8 cellular contexts compared by ENCODE assay signal in genomic region chr14:73645248-73645610, GRCh38. TPM values are rescaled to one million over a fixed set of nuclear protein-coding genes. Genes with fewer than 3 reads are reported as not detected.
DNase-seq lines count a peak whose midpoint lies in the region; ATAC-seq and TF ChIP-seq lines count a peak whose summit lies in the region.

No MANE protein-coding gene starts in this region.

- ATAC-seq in left cardiac atrium (no peak), GM18502 (IDR thresholded peaks at IDR 0.05; ENCODE audit: poor library complexity, unreplicated experiment) (no peak), HG03469 (IDR thresholded peaks at IDR 0.05; ENCODE audit: unreplicated experiment) (no peak)

- no peak overlapping the region for H4K5ac ChIP-seq in mesendoderm (ENCODE audit: low read length)

- peak overlapping the region; percentile 94 for H3K27ac ChIP-seq in left ventricle myocardium inferior (replicated peaks)
- no peak overlapping the region for H3K27ac ChIP-seq in mesendoderm (ENCODE audit: low read depth, low read length)

- H2BK15ac ChIP-seq in mesendoderm (replicated peaks; ENCODE audit: low read depth) = no peak overlapping the region

- peaks cover 3% of the 10 kb centered on the region for H3K79me1 ChIP-seq in mesendoderm (ENCODE audit: low read length)

- peak overlapping the region; percentile 84 for H3K4me3 ChIP-seq in left ventricle myocardium inferior
- H3K4me3 ChIP-seq in astrocyte of the cerebellum (ENCODE audit: low read depth, low read length) = peak overlapping the region; percentile 97
- H3K4me3 ChIP-seq in mesendoderm (ENCODE audit: low read length) = peak overlapping the region; percentile 83

- H2BK120ac ChIP-seq in mesendoderm (ENCODE audit: low read depth, low read length) = no peak overlapping the region

- no peaks in the 10 kb centered on the region for H3K36me3 ChIP-seq in left ventricle myocardium inferior
- no peaks in the 10 kb centered on the region for H3K36me3 ChIP-seq in mesendoderm (ENCODE audit: control insufficient read depth, insufficient read depth, low read length)

- TF ChIP-seq CTCF in left ventricle myocardium inferior (IDR thresholded peaks at IDR 0.05; ENCODE audit: borderline replicate concordance) (no peak), astrocyte of the cerebellum (IDR thresholded peaks at IDR 0.05; ENCODE audit: low read depth, low read length, missing control alignments) (no peak)

- no peaks in the 10 kb centered on the region for H3K9me3 ChIP-seq in left ventricle myocardium inferior (replicated peaks)

- H3K9ac ChIP-seq in mesendoderm (ENCODE audit: low read length) = peak overlapping the region; percentile 79

- H3K79me2 ChIP-seq in mesendoderm (ENCODE audit: control insufficient read depth, insufficient read depth, low read length) = no peaks in the 10 kb centered on the region

- H3K4me2 ChIP-seq in mesendoderm (ENCODE audit: low read length) = peak overlapping the region; percentile 63

- DNase-seq in left ventricle myocardium inferior (no peak), left cardiac atrium (no peak), astrocyte of the cerebellum (ENCODE audit: low read depth) (no peak), mesendoderm (no peak), NCI-H187 (lab: John Stamatoyannopoulos, UW) (no peak), NCI-H774 (lab: John Stamatoyannopoulos, UW) (no peak)

- in situ Hi-C loops in astrocyte of the cerebellum (cut with HindIII; ENCODE audit: low sequenced_read_pairs) = no loop called here

- intact Hi-C loops in left ventricle myocardium inferior (cut with micrococcal nuclease) = no loop called here
- intact Hi-C loops in left cardiac atrium (cut with DNase I) = no loop called here

- no CpG with 5 or more reads among the region's 7 CpGs for WGBS in mesendoderm (ENCODE audit: extremely low coverage, insufficient coverage, low lambda C conversion rate)

- no peak overlapping the region for H4K8ac ChIP-seq in mesendoderm (ENCODE audit: low read depth, low read length)

- no peak overlapping the region for H3K23ac ChIP-seq in mesendoderm (ENCODE audit: low read length)

- no peak overlapping the region for H2AK5ac ChIP-seq in mesendoderm (ENCODE audit: low read length)

- H3K56ac ChIP-seq in mesendoderm (ENCODE audit: low read length) = peak overlapping the region; percentile 90

- H2BK5ac ChIP-seq in mesendoderm (ENCODE audit: low read length) = no peak overlapping the region

- H3K4ac ChIP-seq in mesendoderm (ENCODE audit: low read depth, low read length) = no peak overlapping the region

- no peak overlapping the region for H3K18ac ChIP-seq in mesendoderm (ENCODE audit: low read length)

- H3K27me3 ChIP-seq in left ventricle myocardium inferior (ENCODE audit: low read depth) (no peaks in the 10 kb centered on the region), mesendoderm (ENCODE audit: insufficient read depth, low read length, poor library complexity) (no peaks in the 10 kb centered on the region)

- H3K4me1 ChIP-seq in left ventricle myocardium inferior (peaks cover 19% of the 10 kb centered on the region), mesendoderm (ENCODE audit: control insufficient read depth, low read depth, low read length) (peaks cover 2% of the 10 kb centered on the region)

RNA-seq across cellular contexts. Expression of gene DNAL1, which starts 0.4 kb away (rescaled TPM):
- total RNA-seq in left ventricle myocardium inferior = 15.2 TPM
- 10 to 100 TPM; 14.0 to 16.4 TPM for total RNA-seq in left cardiac atrium
- polyA plus RNA-seq in mesendoderm (2013, experiment 1 of 2) = 11.4 TPM
- 12.4 TPM for polyA plus RNA-seq in mesendoderm (2013, experiment 2 of 2)

RNA-seq across cellular contexts. Expression of gene ACOT6, which starts 32.9 kb away (rescaled TPM):
- not detected for total RNA-seq in left ventricle myocardium inferior
- total RNA-seq in left cardiac atrium = not detected
- polyA plus RNA-seq in mesendoderm (2013, experiment 1 of 2) = 0.06 TPM
- polyA plus RNA-seq in mesendoderm (2013, experiment 2 of 2) = 0.03 TPM

RNA-seq across cellular contexts. Expression of gene ACOT4, which starts 53.6 kb away (rescaled TPM):
- 0.77 TPM for total RNA-seq in left ventricle myocardium inferior
- total RNA-seq in left cardiac atrium = 1 to 10 TPM; 1.1 to 1.6 TPM
- 0.87 TPM for polyA plus RNA-seq in mesendoderm (2013, experiment 1 of 2)
- 0.80 TPM for polyA plus RNA-seq in mesendoderm (2013, experiment 2 of 2)
